ENCODE assay signal across 10 cellular contexts in the genomic region with DNA sequence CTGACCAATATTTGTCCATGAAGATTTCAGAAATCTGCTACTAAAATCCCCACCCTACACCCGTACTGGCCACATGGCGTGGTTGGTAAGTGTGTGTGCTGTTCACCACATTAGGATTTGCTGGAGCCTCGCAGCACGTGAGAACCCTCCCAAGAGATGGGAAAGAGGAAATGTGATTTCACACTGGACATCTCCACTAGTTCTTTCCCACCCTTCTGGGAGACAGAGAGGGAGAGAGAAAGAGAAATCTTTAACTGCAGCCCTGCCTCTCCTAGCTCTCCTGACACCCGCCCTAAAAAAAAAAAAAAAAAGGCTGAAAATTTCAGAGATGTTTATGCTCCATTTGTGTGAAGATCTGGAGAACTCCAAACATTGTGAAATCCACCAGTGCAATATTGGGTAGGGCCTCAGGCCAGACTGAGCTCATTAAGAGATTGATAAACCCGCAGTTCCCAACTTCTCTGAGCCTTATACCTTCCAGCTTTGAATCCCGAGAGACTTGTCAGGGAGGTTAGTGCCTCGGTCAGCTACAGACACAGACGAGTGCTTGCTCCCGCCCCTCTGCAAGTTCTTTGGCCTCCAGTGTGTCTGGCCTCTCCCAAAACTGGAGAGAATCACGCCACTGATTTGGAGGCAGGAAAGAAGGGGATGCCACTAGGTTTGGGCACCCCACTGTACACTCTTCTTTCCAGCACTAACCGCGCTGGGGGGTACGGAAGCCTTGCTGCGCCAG. TPM values are rescaled to one million over a fixed set of nuclear protein-coding genes. Genes with fewer than 3 reads are reported as not detected.
DNase-seq lines count a peak whose midpoint lies in the region; ATAC-seq and TF ChIP-seq lines count a peak whose summit lies in the region.
"Had no signal": no experiment of that assay in that cellular context is flagged by ENCODE, and none has a peak within 500 bp of the region (broad histone marks: within the 10 kb centered on the region; RNA-seq: fewer than 3 reads in every experiment).

No MANE protein-coding gene starts in this region.

- H3K27ac ChIP-seq in RWPE2 (ENCODE audit: poor library complexity, severe bottlenecking): peak overlapping the region; percentile 94
- no peak overlapping the region for H3K27ac ChIP-seq in trophoblast cell (ENCODE audit: low read depth, low read length)
- H3K27ac ChIP-seq in effector memory CD4-positive, alpha-beta T cell (ENCODE audit: insufficient read depth, low read length, poor library complexity, severe bottlenecking): no peak overlapping the region

- peak overlapping the region; percentile 78 for H3K4me2 ChIP-seq in trophoblast cell (ENCODE audit: low read length)

- peak overlapping the region; percentile 17 for H4K8ac ChIP-seq in trophoblast cell (ENCODE audit: low read depth, low read length)

- peak overlapping the region; percentile 42 for H3K4ac ChIP-seq in trophoblast cell (ENCODE audit: low read depth, low read length)

- no CpG with 5 or more reads among the region's 15 CpGs for WGBS in trophoblast cell (ENCODE audit: extremely low coverage, insufficient coverage, insufficient read length)

- no peak overlapping the region for H2AK5ac ChIP-seq in trophoblast cell (ENCODE audit: low read length)

- DNase-seq in EH (ENCODE audit: low read depth) (peak; percentile 80), RWPE2 (ENCODE audit: low spot score) (no peak), fibroblast of peridontal ligament (ENCODE audit: extremely low read depth) (peak; percentile 88), trophoblast cell (peak; percentile 41 to 78), activated gamma-delta T cell treated with Interleukin-2 at 50 U/mL for 16 hours (no peak), iPS-NIHi11 (ENCODE audit: low spot score) (no peak)
- no peak for DNase-seq in effector memory CD4-positive, alpha-beta T cell
- DNase-seq: NCI-H2227 treated with DMSO at 0.1 percent for 48 hours; stimulated activated naive CD8-positive, alpha-beta T cell treated with anti-CD3 and anti-CD28 coated beads, Interleukin-15, amount 100 ng/mL, for 72 hours had no signal

- H3K4me3 ChIP-seq in RWPE2 (ENCODE audit: severe bottlenecking): peak overlapping the region; percentile 63
- peak overlapping the region; percentile 79 for H3K4me3 ChIP-seq in trophoblast cell (ENCODE audit: low read depth, low read length)
- no peak overlapping the region for H3K4me3 ChIP-seq in effector memory CD4-positive, alpha-beta T cell (ENCODE audit: insufficient read depth, low read depth, low read length, poor library complexity, severe bottlenecking)

- H3K9me3 ChIP-seq in RWPE2 (ENCODE audit: severe bottlenecking) (no peaks in the 10 kb centered on the region), trophoblast cell (ENCODE audit: insufficient read depth, low read depth, low read length) (no peaks in the 10 kb centered on the region)
- H3K9me3 ChIP-seq in effector memory CD4-positive, alpha-beta T cell (ENCODE audit: control insufficient read depth, low read length): no peaks in the 10 kb centered on the region

- TF ChIP-seq CTCF in RWPE2 (IDR thresholded peaks at IDR 0.05; ENCODE audit: poor library complexity, severe bottlenecking): no peak

- H4K12ac ChIP-seq in trophoblast cell (ENCODE audit: low read depth, low read length): no peak overlapping the region

- peaks cover 26% of the 10 kb centered on the region for H3K79me2 ChIP-seq in trophoblast cell (ENCODE audit: control insufficient read depth, insufficient read depth, low read length, poor library complexity)

- peak overlapping the region; percentile 32 for H2BK5ac ChIP-seq in trophoblast cell (ENCODE audit: low read depth, low read length, poor library complexity)

- H3K18ac ChIP-seq in trophoblast cell (ENCODE audit: low read length): peak overlapping the region; percentile 71

- peak overlapping the region; percentile 50 for H3K14ac ChIP-seq in trophoblast cell (ENCODE audit: low read length)

- H3K36me3 ChIP-seq in RWPE2 (ENCODE audit: low read depth) (peaks cover 11% of the 10 kb centered on the region), trophoblast cell (ENCODE audit: control insufficient read depth in 1 of 2, insufficient read depth in 2 of 2, low read length in 2 of 2) (peaks cover 2 to 3% of the 10 kb centered on the region in 2 experiments)
- H3K36me3 ChIP-seq in effector memory CD4-positive, alpha-beta T cell (ENCODE audit: control insufficient read depth, insufficient read depth, low read length): no peaks in the 10 kb centered on the region

- ATAC-seq in RWPE2 (ENCODE audit: low read depth): no peak
- no peak for ATAC-seq in GM18867 (IDR thresholded peaks at IDR 0.05; ENCODE audit: unreplicated experiment)
- ATAC-seq: stimulated activated naive CD8-positive, alpha-beta T cell treated with anti-CD3 and anti-CD28 coated beads, Interleukin-15, amount 100 ng/mL, for 72 hours had no signal

- H2BK120ac ChIP-seq in trophoblast cell (ENCODE audit: insufficient read depth, low read length, poor library complexity): peak overlapping the region; percentile 28

- H3K4me1 ChIP-seq in RWPE2 (ENCODE audit: insufficient read depth, poor library complexity, severe bottlenecking) (peaks cover 46% of the 10 kb centered on the region), trophoblast cell (ENCODE audit: control insufficient read depth in 1 of 2, insufficient read depth in 2 of 2, low read length in 2 of 2) (peaks cover 34 to 56% of the 10 kb centered on the region in 2 experiments)
- peaks cover 24% of the 10 kb centered on the region for H3K4me1 ChIP-seq in effector memory CD4-positive, alpha-beta T cell (ENCODE audit: control insufficient read depth, insufficient read depth, low read length, poor library complexity, severe bottlenecking)

- no peak overlapping the region for H3K23ac ChIP-seq in trophoblast cell (ENCODE audit: low read length)

- peaks cover 32% of the 10 kb centered on the region for H3K79me1 ChIP-seq in trophoblast cell (ENCODE audit: low read length)

- H3K27me3 ChIP-seq in RWPE2 (ENCODE audit: insufficient read depth, poor library complexity, severe bottlenecking) (no peaks in the 10 kb centered on the region), trophoblast cell (ENCODE audit: insufficient read depth, low read length) (no peaks in the 10 kb centered on the region)
- peaks cover 22% of the 10 kb centered on the region for H3K27me3 ChIP-seq in effector memory CD4-positive, alpha-beta T cell (replicated peaks; ENCODE audit: control insufficient read depth, insufficient read depth, low read length, poor library complexity, severe bottlenecking)

- H2AFZ ChIP-seq in trophoblast cell (ENCODE audit: insufficient read depth, low read length, poor library complexity): peak overlapping the region; percentile 18

- H4K91ac ChIP-seq in trophoblast cell (ENCODE audit: low read depth, low read length): peak overlapping the region; percentile 7

- H2BK12ac ChIP-seq in trophoblast cell (ENCODE audit: low read length): peak overlapping the region; percentile 20

- no peak overlapping the region for H3K9ac ChIP-seq in trophoblast cell (ENCODE audit: low read length)

RNA-seq across cellular contexts. Expression of a gene that starts 1.9 kb away (rescaled TPM):
- polyA plus RNA-seq in trophoblast cell (2013): 39.3 and 41.0 TPM in 2 replicates

Comparison
In these comparisons a context has a peak if more than half of its experiments do, and no peak if none do; other contexts are left out.
1. DNase-seq: peak in EH (single experiment), fibroblast of peridontal ligament (single experiment) and trophoblast cell (2 of 2); none in RWPE2 (single experiment), effector memory CD4-positive, alpha-beta T cell (0 of 3), activated gamma-delta T cell treated with Interleukin-2 at 50 U/mL for 16 hours (single experiment) and iPS-NIHi11 (single experiment).